In genomic region chr12:24911284-24911791, GRCh38 we compare ENCODE assay signal across 15 cellular contexts. TPM values are rescaled to one million over a fixed set of nuclear protein-coding genes. Genes with fewer than 3 reads are reported as not detected.
A peak's percentile ranks its signal among the peaks of the same experiment; 100 is the strongest.
DNase-seq lines count a peak whose midpoint lies in the region; ATAC-seq, FAIRE-seq and TF ChIP-seq lines count a peak whose summit lies in the region.
"Had no signal": no experiment of that assay in that cellular context is flagged by ENCODE, and none has a peak within 500 bp of the region (broad histone marks: within the 10 kb centered on the region; RNA-seq: fewer than 3 reads in every experiment).

No MANE protein-coding gene starts in this region.

- peak overlapping the region in 2 of 11 experiments; percentile 19 to 42; a peak in 1 of 22 replicates for H3K9ac ChIP-seq in BLaER1 treated with 17β-estradiol and CSF1 and Interleukin-3, amounts not matched to agents 10 nM and 100 nM
- H3K9ac ChIP-seq in kidney (ENCODE audit: low read length in 2 of 2) = no peak overlapping the region

- H3K36me3 ChIP-seq in BLaER1 treated with 17β-estradiol and CSF1 and Interleukin-3, amounts not matched to agents 10 nM and 100 nM = peaks cover 4 to 94% (median 61%) of the 10 kb centered on the region in 11 experiments; a peak in 20 of 22 replicates
- no peaks in the 10 kb centered on the region for H3K36me3 ChIP-seq in kidney (ENCODE audit: control insufficient read depth in 1 of 2, insufficient read depth in 2 of 2, low read length in 2 of 2)
- H3K36me3 ChIP-seq: suprapubic skin had no signal

- no peak for FAIRE-seq in kidney (lab: Jason Lieb, UNC)
- FAIRE-seq: GM12878 had no signal

- TF ChIP-seq CTCF in choroid plexus epithelial cell (conservative IDR thresholded peaks at IDR 0.05; ENCODE audit: low read depth, low read length) (no peak), kidney (IDR thresholded peaks at IDR 0.05; ENCODE audit: borderline replicate concordance, extremely low read depth, insufficient read depth) (no peak)

- H3K27me3 Mint-ChIP-seq in activated T-cell treated with anti-CD3 and anti-CD28 coated beads, Interleukin-2, amount 50 U/mL, for 72 hours (ENCODE audit: low read depth) = peaks cover 25% of the 10 kb centered on the region

- DNase-seq in M059J (ENCODE audit: low read depth) (peak; percentile 88), choroid plexus epithelial cell (ENCODE audit: low read depth) (peak; percentile 93), lung microvascular endothelial cell (ENCODE audit: low read depth in 2 of 2) (peak; percentile 53 to 55), SIG-M5 (lab: John Stamatoyannopoulos, UW) (no peak), kidney (no peak)
- no peak for DNase-seq in stimulated activated naive CD4-positive, alpha-beta T cell (lab: John Stamatoyannopoulos, UW)
- no peak for DNase-seq in activated T-cell treated with anti-CD3 and anti-CD28 coated beads, Interleukin-2, amount 50 U/mL, for 72 hours
- DNase-seq: activated CD8-positive, alpha-beta memory T cell treated with anti-CD3 and anti-CD28 coated beads, Interleukin-2, amount 50 U/mL, for 4 hours; aorta; left colon; NCI-H1436; NK-92 treated with Interleukin-12 subunit alpha and Interleukin-12 subunit beta, amount 100 ng/mL, for 24 hours had no signal

- no peak overlapping the region for H3K27ac Mint-ChIP-seq in activated T-cell treated with anti-CD3 and anti-CD28 coated beads, Interleukin-2, amount 50 U/mL, for 72 hours

- H3K4me1 ChIP-seq in BLaER1 treated with 17β-estradiol and CSF1 and Interleukin-3, amounts not matched to agents 10 nM and 100 nM = peaks cover 38 to 72% (median 56%) of the 10 kb centered on the region in 10 experiments
- no peaks in the 10 kb centered on the region for H3K4me1 ChIP-seq in kidney (ENCODE audit: control insufficient read depth in 1 of 2, insufficient read depth in 1 of 2, low read depth in 1 of 2, low read length in 2 of 2)
- H3K4me1 ChIP-seq: suprapubic skin had no signal

- no peaks in the 10 kb centered on the region for H3K9me3 ChIP-seq in BLaER1 treated with 17β-estradiol and CSF1 and Interleukin-3, amounts not matched to agents 10 nM and 100 nM (replicated peaks in 1 of 11)
- no peaks in the 10 kb centered on the region for H3K9me3 ChIP-seq in kidney (ENCODE audit: control insufficient read depth in 1 of 2, low read length in 2 of 2)
- H3K9me3 ChIP-seq: suprapubic skin had no signal

- intact Hi-C loops in kidney (cut with DNase I) = no loop called here

- no peak overlapping the region for H3K4me3 ChIP-seq in BLaER1 treated with 17β-estradiol and CSF1 and Interleukin-3, amounts not matched to agents 10 nM and 100 nM
- peak overlapping the region; percentile 9 for H3K4me3 ChIP-seq in choroid plexus epithelial cell (ENCODE audit: low read depth, low read length)
- H3K4me3 ChIP-seq in kidney (ENCODE audit: low read length in 2 of 2) = no peak overlapping the region
- H3K4me3 ChIP-seq: GM12878, suprapubic skin had no signal

- H3K9me3 Mint-ChIP-seq in activated T-cell treated with anti-CD3 and anti-CD28 coated beads, Interleukin-2, amount 50 U/mL, for 72 hours = no peaks in the 10 kb centered on the region

- H3K4me1 Mint-ChIP-seq in activated T-cell treated with anti-CD3 and anti-CD28 coated beads, Interleukin-2, amount 50 U/mL, for 72 hours (ENCODE audit: low read depth) = no peaks in the 10 kb centered on the region

- H3K27me3 ChIP-seq in BLaER1 treated with 17β-estradiol and CSF1 and Interleukin-3, amounts not matched to agents 10 nM and 100 nM = no peaks in the 10 kb centered on the region
- H3K27me3 ChIP-seq: suprapubic skin had no signal

- H3K27ac ChIP-seq in BLaER1 treated with 17β-estradiol and CSF1 and Interleukin-3, amounts not matched to agents 10 nM and 100 nM = peak overlapping the region in 3 of 11 experiments; percentile 17 to 90 (median 30); a peak in 7 of 22 replicates
- H3K27ac ChIP-seq in kidney (ENCODE audit: low read depth in 2 of 2, low read length in 2 of 2) = no peak overlapping the region
- H3K27ac ChIP-seq: suprapubic skin had no signal

- H3K36me3 Mint-ChIP-seq in activated T-cell treated with anti-CD3 and anti-CD28 coated beads, Interleukin-2, amount 50 U/mL, for 72 hours (ENCODE audit: insufficient read depth in 2 of 2) = no peaks in the 10 kb centered on the region

- peaks cover 0 to 83% (median 11%) of the 10 kb centered on the region in 11 experiments; a peak in 9 of 22 replicates for H4K20me1 ChIP-seq in BLaER1 treated with 17β-estradiol and CSF1 and Interleukin-3, amounts not matched to agents 10 nM and 100 nM

- peak overlapping the region in 7 of 11 experiments; percentile 1 to 81 (median 20); a peak in 8 of 22 replicates for H3K4me2 ChIP-seq in BLaER1 treated with 17β-estradiol and CSF1 and Interleukin-3, amounts not matched to agents 10 nM and 100 nM

- ATAC-seq in activated T-cell treated with anti-CD3 and anti-CD28 coated beads, Interleukin-2, amount 50 U/mL, for 72 hours (replicated peaks in 1 of 2) = no peak
- ATAC-seq: GM12878, left colon had no signal

- no peak overlapping the region for H3K4me3 Mint-ChIP-seq in activated T-cell treated with anti-CD3 and anti-CD28 coated beads, Interleukin-2, amount 50 U/mL, for 72 hours

RNA-seq across cellular contexts. Expression of gene BCAT1, which starts 37.6 kb away (rescaled TPM):
- total RNA-seq in M059J (2014; rRNA removed; shearing (Covaris generic)) = 31.2 and 33.7 TPM in 2 replicates
- total RNA-seq in lung microvascular endothelial cell (68.3 and 124 TPM in 2 replicates), kidney (15.5 TPM)
- total RNA-seq in activated T-cell treated with anti-CD3 and anti-CD28 coated beads, Interleukin-2, amount 50 U/mL, for 72 hours = 10 to 100 TPM; 53.4 to 71.1 TPM
- polyA plus RNA-seq in kidney (ENCODE audit: insufficient read depth, low read depth, low replicate concordance) = 1.3 TPM

Comparison
In these comparisons a context has a peak if more than half of its experiments do, and no peak if none do; other contexts are left out.
1. DNase-seq: peak in M059J (single experiment), choroid plexus epithelial cell (single experiment) and lung microvascular endothelial cell (2 of 2); none in stimulated activated naive CD4-positive, alpha-beta T cell (0 of 6), SIG-M5 (single experiment), activated T-cell treated with anti-CD3 and anti-CD28 coated beads, Interleukin-2, amount 50 U/mL, for 72 hours (0 of 2) and kidney (single experiment).